In the genomic region with DNA sequence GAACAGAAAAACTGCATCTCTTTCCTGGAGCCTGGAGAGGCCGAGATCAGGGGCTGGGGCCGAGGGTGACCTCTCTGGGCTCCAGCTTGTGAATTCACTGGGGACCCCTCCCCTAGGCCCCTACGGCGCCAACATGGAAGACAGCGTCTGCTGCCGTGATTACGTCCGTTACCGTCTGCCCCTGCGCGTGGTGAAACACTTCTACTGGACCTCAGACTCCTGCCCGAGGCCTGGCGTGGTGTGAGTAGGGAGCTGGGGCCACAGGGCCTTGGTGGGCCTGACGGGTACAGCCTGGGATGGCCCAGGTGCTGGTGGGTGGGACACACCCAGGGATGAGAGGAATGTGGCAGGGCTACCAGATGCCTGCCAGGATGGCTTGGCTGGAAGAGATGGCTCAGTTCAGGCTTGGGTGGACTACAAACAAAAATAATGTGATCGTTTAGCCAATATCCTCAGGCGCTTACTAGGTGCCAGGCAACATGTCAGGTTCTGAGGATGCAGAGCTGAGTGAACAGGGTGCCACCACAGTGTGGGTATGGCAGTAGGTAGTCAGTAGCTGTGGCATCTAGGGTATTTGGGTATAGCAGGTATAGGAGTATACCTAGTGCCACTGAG, we compare ENCODE assay signal across 1 cellular context.
TF ChIP-seq lines count a peak whose summit lies in the region.

No MANE protein-coding gene starts in this region.

TF ChIP-seq in IMR-90, 13 proteins besides CTCF, POLR2A, EP300 and RAD21:
- TF ChIP-seq MAZ (IDR thresholded peaks at IDR 0.05; ENCODE audit: borderline replicate concordance, low read depth, low read length) (no peak), CEBPB (IDR thresholded peaks at IDR 0.05; ENCODE audit: low read depth, low read length) (no peak), NFE2L2 (IDR thresholded peaks at IDR 0.05; ENCODE audit: low read depth, low read length) (no peak), RCOR1 (IDR thresholded peaks at IDR 0.05; ENCODE audit: insufficient replicate concordance, low read length) (no peak), MXI1 (IDR thresholded peaks at IDR 0.05; ENCODE audit: borderline replicate concordance, low read depth, low read length) (no peak), MAFK (IDR thresholded peaks at IDR 0.05; ENCODE audit: low read depth, low read length) (no peak), ELK1 (IDR thresholded peaks at IDR 0.05; ENCODE audit: borderline replicate concordance, low read depth, low read length) (no peak)
